Comparison of ENCODE assay signal across 2 cellular contexts in the genomic region with DNA sequence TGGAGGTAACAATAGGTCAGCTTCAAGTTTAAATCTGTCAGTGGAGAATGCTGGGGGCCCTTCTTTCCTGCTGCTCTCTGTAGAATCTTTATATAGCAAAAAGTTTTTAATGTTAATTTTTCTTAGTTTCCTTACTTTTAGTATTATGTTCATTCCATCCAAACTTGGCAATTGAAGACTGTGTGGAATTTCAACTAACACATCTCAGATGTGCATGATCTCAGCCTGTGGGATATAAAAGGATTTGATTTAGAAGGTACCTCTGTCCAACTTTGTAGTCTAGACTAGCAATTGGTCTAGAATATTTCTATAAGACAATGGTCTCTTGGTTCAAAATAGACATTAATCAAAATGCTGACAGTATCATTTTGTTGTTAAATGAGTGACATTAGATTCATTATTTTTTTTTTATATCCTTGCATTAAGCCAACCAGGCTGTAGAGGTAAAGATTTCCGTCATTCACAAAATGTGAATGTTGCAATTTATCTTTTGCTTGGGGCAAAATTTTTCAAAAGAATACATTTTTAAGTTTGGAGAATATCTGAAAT.
A peak's percentile ranks its signal among the peaks of the same experiment; 100 is the strongest.
TF ChIP-seq lines count a peak whose summit lies in the region.

No MANE protein-coding gene starts in this region.

TF ChIP-seq in IMR-90, 13 proteins besides CTCF, POLR2A, EP300 and RAD21:
- TF ChIP-seq, protein P1, sequence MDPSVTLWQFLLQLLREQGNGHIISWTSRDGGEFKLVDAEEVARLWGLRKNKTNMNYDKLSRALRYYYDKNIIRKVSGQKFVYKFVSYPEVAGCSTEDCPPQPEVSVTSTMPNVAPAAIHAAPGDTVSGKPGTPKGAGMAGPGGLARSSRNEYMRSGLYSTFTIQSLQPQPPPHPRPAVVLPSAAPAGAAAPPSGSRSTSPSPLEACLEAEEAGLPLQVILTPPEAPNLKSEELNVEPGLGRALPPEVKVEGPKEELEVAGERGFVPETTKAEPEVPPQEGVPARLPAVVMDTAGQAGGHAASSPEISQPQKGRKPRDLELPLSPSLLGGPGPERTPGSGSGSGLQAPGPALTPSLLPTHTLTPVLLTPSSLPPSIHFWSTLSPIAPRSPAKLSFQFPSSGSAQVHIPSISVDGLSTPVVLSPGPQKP (IDR thresholded peaks at IDR 0.05; ENCODE audit: borderline replicate concordance, low read depth, low read length) = no peak
- peak; percentile 54 for TF ChIP-seq MAFK (IDR thresholded peaks at IDR 0.05; ENCODE audit: low read depth, low read length)

TF ChIP-seq in GM12891, 5 proteins besides CTCF, POLR2A, EP300 and RAD21:
- no peak for TF ChIP-seq PAX5 (IDR thresholded peaks at IDR 0.05; ENCODE audit: insufficient read depth, low read length, severe bottlenecking)
- no peak for TF ChIP-seq POLR2AphosphoS5 (IDR thresholded peaks at IDR 0.05; ENCODE audit: low read depth, low read length)
- no peak for TF ChIP-seq TAF1 (IDR thresholded peaks at IDR 0.05; ENCODE audit: low read depth, low read length)
- TF ChIP-seq POU2F2 (IDR thresholded peaks at IDR 0.05; ENCODE audit: low read depth, low read length) = no peak
- no peak for TF ChIP-seq SPI1 (IDR thresholded peaks at IDR 0.05; ENCODE audit: low read depth, low read length)
